10 cellular contexts compared by ENCODE assay signal in the genomic region with DNA sequence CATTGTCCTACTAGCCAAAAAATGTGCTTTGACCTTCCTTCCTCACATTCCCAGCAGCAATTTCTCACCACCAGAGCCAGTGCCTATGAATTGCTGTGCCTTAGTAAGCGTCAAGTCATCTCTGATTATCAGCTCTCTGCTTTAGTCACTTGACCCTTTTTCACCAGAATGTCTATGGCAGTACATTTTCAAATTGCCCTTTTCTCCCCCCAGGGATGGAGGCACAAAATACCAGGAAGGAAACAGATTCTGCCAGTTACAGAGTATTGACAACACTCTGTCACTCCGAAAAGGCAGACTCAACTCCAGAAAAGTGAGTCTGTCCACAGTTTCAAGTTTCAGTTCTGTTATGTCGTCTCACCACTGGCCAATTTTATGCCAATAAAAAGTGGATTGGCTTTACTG.
DNase-seq lines count a peak whose midpoint lies in the region; ATAC-seq and TF ChIP-seq lines count a peak whose summit lies in the region.
"Had no signal": no experiment of that assay in that cellular context is flagged by ENCODE, and none has a peak within 500 bp of the region (broad histone marks: within the 10 kb centered on the region; RNA-seq: fewer than 3 reads in every experiment).

No MANE protein-coding gene starts in this region.

- intact Hi-C loops in prostate gland (cut with DNase I) = no loop called here

- no peak overlapping the region for H3K27ac ChIP-seq in prostate gland

- WGBS in prostate gland = 69% methylated on average over 3 of the region's 3 CpGs

- peak; percentile 86 to 87 for ATAC-seq in activated naive CD4-positive, alpha-beta T cell treated with anti-CD3 and anti-CD28 coated beads, Interleukin-2, amount 50 U/mL, for 72 hours
- peak; percentile 60 for ATAC-seq in HG02970 (IDR thresholded peaks at IDR 0.05; ENCODE audit: low FRiP score, unreplicated experiment)
- peak; percentile 10 for ATAC-seq in T-helper 17 cell

- peak overlapping the region; percentile 70 for H3K4me3 Mint-ChIP-seq in T-helper 17 cell
- peak overlapping the region; percentile 24 for H3K4me3 Mint-ChIP-seq in stimulated activated naive CD8-positive, alpha-beta T cell treated with anti-CD3 and anti-CD28 coated beads, Interleukin-15, Interleukin-2, amounts not matched to agents 100 ng/mL and 50 ng/mL, for 24 hours
- H3K4me3 Mint-ChIP-seq: dendritic cell treated with granulocyte-macrophage colony-stimulating factor and Interleukin-4, amounts not matched to agents 40 ng/mL and 50 ng/mL, for 4 days had no signal

- H3K9me3 ChIP-seq in T-helper 17 cell (ENCODE audit: control insufficient read depth, low read length, poor library complexity, severe bottlenecking) = no peaks in the 10 kb centered on the region
- H3K9me3 ChIP-seq in prostate gland = no peaks in the 10 kb centered on the region

- no peak for TF ChIP-seq POLR2A in prostate gland (IDR thresholded peaks at IDR 0.05)

- H3K36me3 Mint-ChIP-seq in activated naive CD4-positive, alpha-beta T cell treated with anti-CD3 and anti-CD28 coated beads, Interleukin-2, amount 50 U/mL, for 72 hours = peaks cover 0 to 7% of the 10 kb centered on the region in 2 donors
- no peaks in the 10 kb centered on the region for H3K36me3 Mint-ChIP-seq in T-helper 17 cell (ENCODE audit: low read depth)
- no peaks in the 10 kb centered on the region for H3K36me3 Mint-ChIP-seq in stimulated activated naive CD8-positive, alpha-beta T cell treated with anti-CD3 and anti-CD28 coated beads, Interleukin-15, Interleukin-2, amounts not matched to agents 100 ng/mL and 50 ng/mL, for 24 hours (ENCODE audit: low read depth)

- H3K4me1 ChIP-seq in prostate gland (replicated peaks) = no peaks in the 10 kb centered on the region

- H3K9me3 Mint-ChIP-seq in activated naive CD4-positive, alpha-beta T cell treated with anti-CD3 and anti-CD28 coated beads, Interleukin-2, amount 50 U/mL, for 72 hours = no peaks in the 10 kb centered on the region
- no peaks in the 10 kb centered on the region for H3K9me3 Mint-ChIP-seq in stimulated activated naive CD8-positive, alpha-beta T cell treated with anti-CD3 and anti-CD28 coated beads, Interleukin-15, Interleukin-2, amounts not matched to agents 100 ng/mL and 50 ng/mL, for 24 hours
- H3K9me3 Mint-ChIP-seq: dendritic cell treated with granulocyte-macrophage colony-stimulating factor and Interleukin-4, amounts not matched to agents 40 ng/mL and 50 ng/mL, for 4 days had no signal

- H3K27me3 ChIP-seq in prostate gland (replicated peaks; ENCODE audit: insufficient read depth) = no peaks in the 10 kb centered on the region

- H3K4me1 Mint-ChIP-seq in T-helper 17 cell = peaks cover 10% of the 10 kb centered on the region
- H3K4me1 Mint-ChIP-seq in stimulated activated naive CD8-positive, alpha-beta T cell treated with anti-CD3 and anti-CD28 coated beads, Interleukin-15, Interleukin-2, amounts not matched to agents 100 ng/mL and 50 ng/mL, for 24 hours (ENCODE audit: low read depth) = peaks cover 21% of the 10 kb centered on the region

- no peak overlapping the region for H3K4me3 ChIP-seq in prostate gland

- no peaks in the 10 kb centered on the region for H3K36me3 ChIP-seq in prostate gland

- no peak for DNase-seq in activated naive CD4-positive, alpha-beta T cell treated with anti-CD3 and anti-CD28 coated beads, Interleukin-2, amount 50 U/mL, for 72 hours (ENCODE audit: low spot score in 2 of 2)
- DNase-seq in activated naive CD4-positive, alpha-beta T cell treated with Interleukin-2 at 50 U/mL for 16 hours = no peak
- DNase-seq in T-helper 17 cell (no peak), prostate gland (ENCODE audit: low spot score) (no peak), C1 segment of cervical spinal cord (lab: John Stamatoyannopoulos, UW) (no peak)
- DNase-seq in effector CD4-positive, alpha-beta T cell = no peak
- DNase-seq: NCI-H2107 had no signal

- no peak for TF ChIP-seq CTCF in prostate gland (IDR thresholded peaks at IDR 0.05)

- H3K27me3 Mint-ChIP-seq in T-helper 17 cell = peaks cover 5% of the 10 kb centered on the region
- peaks cover 35% of the 10 kb centered on the region for H3K27me3 Mint-ChIP-seq in stimulated activated naive CD8-positive, alpha-beta T cell treated with anti-CD3 and anti-CD28 coated beads, Interleukin-15, Interleukin-2, amounts not matched to agents 100 ng/mL and 50 ng/mL, for 24 hours

- H3K27ac Mint-ChIP-seq in activated naive CD4-positive, alpha-beta T cell treated with anti-CD3 and anti-CD28 coated beads, Interleukin-2, amount 50 U/mL, for 72 hours = peak overlapping the region in 1 of 2 donors; percentile 41
- no peak overlapping the region for H3K27ac Mint-ChIP-seq in T-helper 17 cell
- peak overlapping the region; percentile 38 for H3K27ac Mint-ChIP-seq in stimulated activated naive CD8-positive, alpha-beta T cell treated with anti-CD3 and anti-CD28 coated beads, Interleukin-15, Interleukin-2, amounts not matched to agents 100 ng/mL and 50 ng/mL, for 24 hours
- H3K27ac Mint-ChIP-seq: dendritic cell treated with granulocyte-macrophage colony-stimulating factor and Interleukin-4, amounts not matched to agents 40 ng/mL and 50 ng/mL, for 4 days had no signal

Comparison
In these comparisons a context has a peak if more than half of its experiments do, and no peak if none do; other contexts are left out.
1. ATAC-seq: peak in every context shown above with its lines; median percentile 86 in activated naive CD4-positive, alpha-beta T cell treated with anti-CD3 and anti-CD28 coated beads, Interleukin-2, amount 50 U/mL, for 72 hours; 60 in HG02970; 10 in T-helper 17 cell.